ENCODE assay signal across 29 cellular contexts in the genomic region with DNA sequence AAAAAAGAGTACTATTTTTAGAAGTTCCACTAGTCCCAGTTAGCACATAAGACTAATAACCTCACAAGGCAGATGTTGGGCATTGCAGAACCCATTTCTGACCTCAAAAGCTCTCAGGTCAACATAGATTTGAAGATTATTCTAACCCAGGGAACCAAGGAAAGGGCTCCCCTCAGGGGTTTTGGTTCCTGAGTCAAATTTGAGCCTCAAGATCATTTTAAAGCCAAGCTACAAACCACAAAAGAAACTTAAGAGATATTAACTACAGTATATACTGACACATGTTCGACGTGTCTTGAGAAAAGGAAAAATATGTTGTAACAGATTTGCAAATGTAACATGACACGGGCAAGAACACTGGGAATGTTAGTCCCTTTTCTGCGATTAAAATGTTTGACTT.
A peak's percentile ranks its signal among the peaks of the same experiment; 100 is the strongest.
DNase-seq lines count a peak whose midpoint lies in the region; ATAC-seq, FAIRE-seq and TF ChIP-seq lines count a peak whose summit lies in the region.
"Had no signal": no experiment of that assay in that cellular context is flagged by ENCODE, and none has a peak within 500 bp of the region (broad histone marks: within the 10 kb centered on the region; RNA-seq: fewer than 3 reads in every experiment).

No MANE protein-coding gene starts in this region.

- DNase-seq in GF-D8 (lab: John Stamatoyannopoulos, UW), result peak; percentile 87
- DNase-seq in K562 (ENCODE audit: extremely low read depth in 1 of 4, low spot score in 3 of 4), result no peak
- DNase-seq in naive thymus-derived CD4-positive, alpha-beta T cell, result no peak
- DNase-seq in NK-92 treated with Interleukin-12 subunit alpha and Interleukin-12 subunit beta, amount 100 ng/mL, for 24 hours (lab: John Stamatoyannopoulos, UW), result no peak
- no peak for DNase-seq in SW480 (ENCODE audit: low spot score)
- no peak for DNase-seq in left ventricle myocardium superior
- DNase-seq: activated CD4-positive, alpha-beta T cell treated with anti-CD3 and anti-CD28 coated beads for 36 hours; activated CD8-positive, alpha-beta memory T cell treated with anti-CD3 and anti-CD28 coated beads for 24 hours; activated naive CD4-positive, alpha-beta T cell treated with Interleukin-2 at 50 U/mL for 16 hours; activated T-cell treated with anti-CD3 and anti-CD28 coated beads, Interleukin-2, amount 50 U/mL, for 24 hours; dermis blood vessel endothelial cell; GDM1; head of caudate nucleus; Kasumi-1; left cardiac atrium; NCI-H1436; posterior cingulate gyrus; right lobe of liver; RPMI8226; stimulated activated CD4-positive, alpha-beta T cell treated with anti-CD3 and anti-CD28 coated beads, Interleukin-15, amount 100 ng/mL, for 24 hours; stimulated activated CD8-positive, alpha-beta memory T cell treated with anti-CD3 and anti-CD28 coated beads, Interleukin-4, amount 100 ng/mL, for 48 hours; T-helper 9 cell had no signal

- H3K79me2 ChIP-seq in Loucy (ENCODE audit: insufficient read depth, low read length) (peaks cover 100% of the 10 kb centered on the region), K562 (ENCODE audit: control insufficient read depth, insufficient read depth, low read length) (peaks cover 93% of the 10 kb centered on the region)

- TF ChIP-seq RAD21 in K562 (CRISPR knock-in tag; conservative IDR thresholded peaks at IDR 0.05 in 1 of 2, IDR thresholded peaks at IDR 0.05 in 1 of 2), result no peak

- no peak overlapping the region for H3K9ac ChIP-seq in Loucy (ENCODE audit: low read depth, low read length, poor library complexity, severe bottlenecking)
- no peak overlapping the region for H3K9ac ChIP-seq in K562 (ENCODE audit: insufficient read depth in 1 of 2, low read depth in 2 of 2, low read length in 2 of 2)

- H3K36me3 ChIP-seq in Loucy (ENCODE audit: insufficient read depth, low read length) (peaks cover 5% of the 10 kb centered on the region; the same call in 1 of the 2 replicates), K562 (ENCODE audit: control insufficient read depth, insufficient read depth, low read length) (no peaks in the 10 kb centered on the region)
- H3K36me3 ChIP-seq in naive thymus-derived CD4-positive, alpha-beta T cell (ENCODE audit: control insufficient read depth in 2 of 3, insufficient read depth in 3 of 3, low read length in 3 of 3), result no peaks in the 10 kb centered on the region
- H3K36me3 ChIP-seq: cardiac muscle cell, right lobe of liver had no signal

- H3K27me3 ChIP-seq in Loucy (ENCODE audit: insufficient read depth, low read length, poor library complexity, severe bottlenecking) (no peaks in the 10 kb centered on the region), K562 (ENCODE audit: control insufficient read depth in 2 of 2, insufficient read depth in 2 of 2, low read length in 2 of 2) (no peaks in the 10 kb centered on the region)
- H3K27me3 ChIP-seq in naive thymus-derived CD4-positive, alpha-beta T cell (ENCODE audit: control insufficient read depth in 2 of 2, insufficient read depth in 2 of 2, low read length in 2 of 2), result no peaks in the 10 kb centered on the region
- H3K27me3 ChIP-seq: cardiac muscle cell, right lobe of liver had no signal

- peaks cover 4 to 10% (median 4%) of the 10 kb centered on the region in 5 donors for H3K36me3 Mint-ChIP-seq in naive thymus-derived CD4-positive, alpha-beta T cell
- H3K36me3 Mint-ChIP-seq: mesothelial cell of epicardium had no signal

- TF ChIP-seq CTCF in Loucy (conservative IDR thresholded peaks at IDR 0.05; ENCODE audit: low read length) (no peak), K562 (IDR thresholded peaks at IDR 0.05 in 2 of 3, conservative IDR thresholded peaks at IDR 0.05 in 1 of 3; ENCODE audit: insufficient read depth in 2 of 3, low read depth in 1 of 3, low read length in 3 of 3) (no peak)

- H3K9me3 ChIP-seq in Loucy (ENCODE audit: insufficient read depth, low read depth, low read length) (no peaks in the 10 kb centered on the region), K562 (replicated peaks; ENCODE audit: control insufficient read depth, insufficient read depth, low read depth, low read length) (no peaks in the 10 kb centered on the region)
- no peaks in the 10 kb centered on the region for H3K9me3 ChIP-seq in naive thymus-derived CD4-positive, alpha-beta T cell (ENCODE audit: control insufficient read depth in 2 of 3, low read length in 3 of 3)
- H3K9me3 ChIP-seq: right lobe of liver had no signal

- H3K27ac ChIP-seq in K562 (ENCODE audit: extremely low read depth, low read depth, low read length), result peak overlapping the region; percentile 58; the same call in 1 of the 3 replicates
- no peak overlapping the region for H3K27ac ChIP-seq in naive thymus-derived CD4-positive, alpha-beta T cell (ENCODE audit: low read depth, low read length)
- H3K27ac ChIP-seq: C4-2B, cardiac muscle cell, right lobe of liver had no signal

- H2AFZ ChIP-seq in Loucy (ENCODE audit: low read length), result no peak overlapping the region
- H2AFZ ChIP-seq in K562 (ENCODE audit: low read depth, low read length), result no peak overlapping the region

- TF ChIP-seq POLR2A in K562 (conservative IDR thresholded peaks at IDR 0.05), result no peak

- CTCF ChIA-PET in K562 (lab: Yijun Ruan, JAX; ENCODE audit: low intra/inter-chr PET ratio), result no interaction called here
- CTCF ChIA-PET in naive thymus-derived CD4-positive, alpha-beta T cell (lab: Charles Lee), result no interaction called here

- peak overlapping the region in 6 of 10 donors; percentile 13 to 72 (median 29) for H3K4me3 Mint-ChIP-seq in naive thymus-derived CD4-positive, alpha-beta T cell
- H3K4me3 Mint-ChIP-seq: activated CD4-positive, alpha-beta T cell treated with anti-CD3 and anti-CD28 coated beads for 36 hours; activated T-cell treated with anti-CD3 and anti-CD28 coated beads, Interleukin-2, amount 50 U/mL, for 24 hours; mesothelial cell of epicardium; nephron; type B pancreatic cell had no signal

- peaks cover 0 to 1% (median 0%) of the 10 kb centered on the region in 11 donors for H3K9me3 Mint-ChIP-seq in naive thymus-derived CD4-positive, alpha-beta T cell
- H3K9me3 Mint-ChIP-seq: activated T-cell treated with anti-CD3 and anti-CD28 coated beads, Interleukin-2, amount 50 U/mL, for 24 hours; mesothelial cell of epicardium; nephron; type B pancreatic cell had no signal

- ATAC-seq in K562 (peak; percentile 35; the same call in 1 of the 3 replicates), left ventricle myocardium superior (no peak)
- ATAC-seq in naive thymus-derived CD4-positive, alpha-beta T cell, result no peak
- ATAC-seq: activated CD4-positive, alpha-beta T cell treated with anti-CD3 and anti-CD28 coated beads for 36 hours; left cardiac atrium; right lobe of liver had no signal

- H3K9me1 ChIP-seq in K562 (ENCODE audit: control insufficient read depth, insufficient read depth, low read length), result no peaks in the 10 kb centered on the region

- POLR2A ChIA-PET in K562 (lab: Yijun Ruan, JAX), result no interaction called here
- POLR2A ChIA-PET in naive thymus-derived CD4-positive, alpha-beta T cell (lab: Charles Lee), result no interaction called here

- peak overlapping the region in 4 of 9 donors; percentile 10 to 99 (median 87) for H3K27ac Mint-ChIP-seq in naive thymus-derived CD4-positive, alpha-beta T cell
- H3K27ac Mint-ChIP-seq: activated CD4-positive, alpha-beta T cell treated with anti-CD3 and anti-CD28 coated beads for 36 hours; activated T-cell treated with anti-CD3 and anti-CD28 coated beads, Interleukin-2, amount 50 U/mL, for 24 hours; mesothelial cell of epicardium; nephron; type B pancreatic cell had no signal

- H4K20me1 ChIP-seq in Loucy (ENCODE audit: insufficient read depth, low read length, poor library complexity, severe bottlenecking), result peaks cover 87% of the 10 kb centered on the region
- no peaks in the 10 kb centered on the region for H4K20me1 ChIP-seq in K562 (replicated peaks; ENCODE audit: control insufficient read depth, insufficient read depth, low read length)

- no peaks in the 10 kb centered on the region for H3K9me2 ChIP-seq in Loucy (replicated peaks; ENCODE audit: low read depth, low read length)

- no peak for FAIRE-seq in K562 (lab: Jason Lieb, UNC)
- FAIRE-seq: HTR-8/SVneo had no signal

- H3K4me2 ChIP-seq in Loucy (ENCODE audit: low read depth, low read length, poor library complexity, severe bottlenecking), result peak overlapping the region; percentile 60
- H3K4me2 ChIP-seq in K562 (ENCODE audit: insufficient read depth, low read length), result no peak overlapping the region

- no peak for TF ChIP-seq EP300 in K562 (IDR thresholded peaks at IDR 0.05; ENCODE audit: low read length)

- no TSS peak for BruUV-seq in K562 (replicated peaks; lab: Mats Ljungman, UMichigan)

- H3F3A ChIP-seq in Loucy (ENCODE audit: low read depth), result peaks cover 9% of the 10 kb centered on the region; the same call in 1 of the 2 replicates

- peak overlapping the region; percentile 38 for H3K4me3 ChIP-seq in Loucy (ENCODE audit: low read length, poor library complexity, severe bottlenecking)
- no peak overlapping the region for H3K4me3 ChIP-seq in K562
- no peak overlapping the region for H3K4me3 ChIP-seq in naive thymus-derived CD4-positive, alpha-beta T cell (ENCODE audit: low read length)
- H3K4me3 ChIP-seq: cardiac muscle cell, right lobe of liver had no signal

- no peaks in the 10 kb centered on the region for H3K27me3 Mint-ChIP-seq in naive thymus-derived CD4-positive, alpha-beta T cell
- H3K27me3 Mint-ChIP-seq: activated CD4-positive, alpha-beta T cell treated with anti-CD3 and anti-CD28 coated beads for 36 hours; activated T-cell treated with anti-CD3 and anti-CD28 coated beads, Interleukin-2, amount 50 U/mL, for 24 hours; type B pancreatic cell had no signal

- H3K4me1 Mint-ChIP-seq in naive thymus-derived CD4-positive, alpha-beta T cell, result peaks cover 40 to 82% (median 71%) of the 10 kb centered on the region in 7 donors

- in situ Hi-C loops in K562 (cut with MboI), result no loop called here

- WGBS in K562 (ENCODE audit: insufficient coverage, low coverage, missing lambda C conversion rate), result 6% methylated on average over 3 of the region's 4 CpGs

- H3K4me1 ChIP-seq in Loucy (ENCODE audit: insufficient read depth, low read length, poor library complexity, severe bottlenecking) (peaks cover 69% of the 10 kb centered on the region), K562 (replicated peaks in 1 of 2; ENCODE audit: control insufficient read depth in 2 of 2, insufficient read depth in 2 of 2, low read length in 2 of 2) (peaks cover 0 to 46% of the 10 kb centered on the region in 2 experiments; a peak in 3 of 5 replicates)
- H3K4me1 ChIP-seq in naive thymus-derived CD4-positive, alpha-beta T cell (ENCODE audit: control insufficient read depth in 2 of 2, insufficient read depth in 2 of 2, low read length in 2 of 2), result peaks cover 0 to 44% of the 10 kb centered on the region in 2 donors

- intact Hi-C loops in K562 (cut with micrococcal nuclease) (loop anchor here (5.0 kb wide), 1 partner anchor 41 kb away; no protein-coding TSS in a partner anchor), left ventricle myocardium superior (cut with micrococcal nuclease) (no loop called here)
- intact Hi-C loops in naive thymus-derived CD4-positive, alpha-beta T cell (cut with micrococcal nuclease), result loop anchor here in 1 of 2 donors (5.0 kb wide), 1 partner anchor 36 kb away; no protein-coding TSS in a partner anchor

TF ChIP-seq in K562, 482 proteins besides CTCF, POLR2A, EP300 and RAD21 (continues in another document):
- TF ChIP-seq NR2C2 (CRISPR knock-in tag; IDR thresholded peaks at IDR 0.05), result no peak
- peak; percentile 29; the same call in 1 of the 2 replicates for TF ChIP-seq NR2C2 (tag; IDR thresholded peaks at IDR 0.05)
- 0 out of 2 replicates have a peak, but pooled peaks have one; percentile 19 for TF ChIP-seq CC2D1A (IDR thresholded peaks at IDR 0.05)
